ENCODE assay signal across 6 cellular contexts in genomic region chr1:41809716-41810115, GRCh38.
"Had no signal": no experiment of that assay in that cellular context is flagged by ENCODE, and none has a peak within 500 bp of the region (broad histone marks: within the 10 kb centered on the region; RNA-seq: fewer than 3 reads in every experiment).

No MANE protein-coding gene starts in this region.

- H3K27ac Mint-ChIP-seq: activated CD8-positive, alpha-beta T cell treated with anti-CD3 and anti-CD28 coated beads, Interleukin-2, amount 10 ng/mL, durations not matched to agents 7 days and 5 days; endodermal cell had no signal

- H3K9me3 Mint-ChIP-seq: endodermal cell had no signal

- H3K4me1 Mint-ChIP-seq: endodermal cell had no signal

- ATAC-seq: activated CD4-positive, CD25-positive, alpha-beta regulatory T cell treated with anti-CD3 and anti-CD28 coated beads, Interleukin-2, amount 50 U/mL, for 24 hours had no signal

- DNase-seq: activated naive CD4-positive, alpha-beta T cell treated with anti-CD3 and anti-CD28 coated beads, Interleukin-2, amount 50 U/mL, for 16 hours; cerebellar nuclear complex; hippocampal formation had no signal

- H3K4me3 Mint-ChIP-seq: activated CD8-positive, alpha-beta T cell treated with anti-CD3 and anti-CD28 coated beads, Interleukin-2, amount 10 ng/mL, durations not matched to agents 7 days and 5 days; endodermal cell had no signal
